ENCODE assay signal across 8 cellular contexts in genomic region chr2:130391058-130391871, GRCh38. TPM values are rescaled to one million over a fixed set of nuclear protein-coding genes. Genes with fewer than 3 reads are reported as not detected.
DNase-seq lines count a peak whose midpoint lies in the region; ATAC-seq and TF ChIP-seq lines count a peak whose summit lies in the region.

No MANE protein-coding gene starts in this region.

- peaks cover 0 to 20% of the 10 kb centered on the region in 2 donors for H3K27me3 Mint-ChIP-seq in stimulated activated naive B cell treated with anti-CD40 and anti-IgM and Interleukin-4, amounts not matched to agents 10 μg/mL and 1 μg/mL and 100 μg/mL, for 72 hours

- H3K36me3 Mint-ChIP-seq in stimulated activated naive B cell treated with anti-CD40 and anti-IgM and Interleukin-4, amounts not matched to agents 10 μg/mL and 1 μg/mL and 100 μg/mL, for 72 hours: peaks cover 16 to 22% of the 10 kb centered on the region in 2 donors

- H3K4me1 Mint-ChIP-seq in stimulated activated naive B cell treated with anti-CD40 and anti-IgM and Interleukin-4, amounts not matched to agents 10 μg/mL and 1 μg/mL and 100 μg/mL, for 72 hours: peaks cover 26 to 27% of the 10 kb centered on the region in 2 donors

- H3K4me3 ChIP-seq in NT2/D1 (ENCODE audit: insufficient read length, low read depth): peak overlapping the region; percentile 67
- H3K4me3 ChIP-seq in epithelial cell of proximal tubule (ENCODE audit: low read depth, low read length): peak overlapping the region; percentile 85
- H3K4me3 ChIP-seq in mucosa of descending colon: peak overlapping the region; percentile 46

- ATAC-seq in GM19468 (IDR thresholded peaks at IDR 0.05; ENCODE audit: extremely low read depth, unreplicated experiment): peak; percentile 69
- ATAC-seq in HG03575 (IDR thresholded peaks at IDR 0.05; ENCODE audit: extremely low read depth, insufficient number of reproducible peaks, low FRiP score, unreplicated experiment): peak; percentile 40
- peak; percentile 97 for ATAC-seq in mucosa of descending colon
- ATAC-seq in stimulated activated naive B cell treated with anti-CD40 and anti-IgM and Interleukin-4, amounts not matched to agents 10 μg/mL and 1 μg/mL and 100 μg/mL, for 72 hours (replicated peaks): peak; percentile 95 to 97

- H3K4me1 ChIP-seq in NT2/D1 (ENCODE audit: insufficient read depth, insufficient read length): peaks cover 4% of the 10 kb centered on the region
- H3K4me1 ChIP-seq in mucosa of descending colon (ENCODE audit: low read depth): peaks cover 12% of the 10 kb centered on the region

- peak overlapping the region; percentile 91 for H3K27ac Mint-ChIP-seq in stimulated activated naive B cell treated with anti-CD40 and anti-IgM and Interleukin-4, amounts not matched to agents 10 μg/mL and 1 μg/mL and 100 μg/mL, for 72 hours

- H3K4me3 Mint-ChIP-seq in stimulated activated naive B cell treated with anti-CD40 and anti-IgM and Interleukin-4, amounts not matched to agents 10 μg/mL and 1 μg/mL and 100 μg/mL, for 72 hours: peak overlapping the region; percentile 90 to 94

- peaks cover 4% of the 10 kb centered on the region for H3K27me3 ChIP-seq in NT2/D1 (ENCODE audit: insufficient read depth, insufficient read length)

- no peaks in the 10 kb centered on the region for H3K9me3 Mint-ChIP-seq in stimulated activated naive B cell treated with anti-CD40 and anti-IgM and Interleukin-4, amounts not matched to agents 10 μg/mL and 1 μg/mL and 100 μg/mL, for 72 hours

- intact Hi-C loops in mucosa of descending colon (cut with DNase I, micrococcal nuclease): no loop called here

- H3K9ac ChIP-seq in NT2/D1 (ENCODE audit: insufficient read length, low read depth): peak overlapping the region; percentile 85

- H3K36me3 ChIP-seq in NT2/D1 (ENCODE audit: insufficient read depth, insufficient read length, low read length) (no peaks in the 10 kb centered on the region), mucosa of descending colon (ENCODE audit: low read depth) (no peaks in the 10 kb centered on the region)

- TF ChIP-seq CTCF in epithelial cell of proximal tubule (conservative IDR thresholded peaks at IDR 0.05; ENCODE audit: low read depth, low read length) (no peak), mucosa of descending colon (IDR thresholded peaks at IDR 0.05) (no peak)

- H3K9me3 ChIP-seq in NT2/D1 (ENCODE audit: insufficient read depth, low read length): no peaks in the 10 kb centered on the region
- H3K9me3 ChIP-seq in mucosa of descending colon: no peaks in the 10 kb centered on the region

- DNase-seq in COR-L47 (lab: John Stamatoyannopoulos, UW) (peak; percentile 55), NT2/D1 (ENCODE audit: low read depth, low spot score) (no peak), activated T-cell treated with anti-CD3 and anti-CD28 coated beads for 48 hours (ENCODE audit: low read depth) (peak; percentile 74), epithelial cell of proximal tubule (ENCODE audit: low read depth) (no peak), mucosa of descending colon (peak; percentile 94 to 96 (median 95))
- DNase-seq in stimulated activated naive B cell treated with anti-CD40 and anti-IgM and Interleukin-4, amounts not matched to agents 10 μg/mL and 1 μg/mL and 100 μg/mL, for 72 hours: peak; percentile 63

RNA-seq across cellular contexts. Expression of gene PTPN18, which starts 35.4 kb away (rescaled TPM):
- total RNA-seq in epithelial cell of proximal tubule (18.7 and 23.8 TPM in 2 replicates), mucosa of descending colon (100 to 1,000 TPM; 115 to 197 (median 120) TPM)

RNA-seq across cellular contexts. Expression of gene IMP4, which starts 48.6 kb away (rescaled TPM):
- 134 and 219 TPM in 2 replicates for total RNA-seq in epithelial cell of proximal tubule
- 10 to 100 TPM; 52.7 to 70.4 (median 56.0) TPM for total RNA-seq in mucosa of descending colon

Comparison
In these comparisons a context has a peak if more than half of its experiments do, and no peak if none do; other contexts are left out.
1. DNase-seq: peak in COR-L47 (single experiment), activated T-cell treated with anti-CD3 and anti-CD28 coated beads for 48 hours (single experiment), mucosa of descending colon (3 of 3) and stimulated activated naive B cell treated with anti-CD40 and anti-IgM and Interleukin-4, amounts not matched to agents 10 μg/mL and 1 μg/mL and 100 μg/mL, for 72 hours (single experiment); none in NT2/D1 (single experiment) and epithelial cell of proximal tubule (single experiment).
2. ATAC-seq: peak in every context shown above with its lines; median percentile 97 in mucosa of descending colon; 96 in stimulated activated naive B cell treated with anti-CD40 and anti-IgM and Interleukin-4, amounts not matched to agents 10 μg/mL and 1 μg/mL and 100 μg/mL, for 72 hours; 69 in GM19468; 40 in HG03575.
3. Peak in every context shown above with its lines, with median percentiles within 50 percentile points of each other: H3K4me3 ChIP-seq.